In the genomic region with DNA sequence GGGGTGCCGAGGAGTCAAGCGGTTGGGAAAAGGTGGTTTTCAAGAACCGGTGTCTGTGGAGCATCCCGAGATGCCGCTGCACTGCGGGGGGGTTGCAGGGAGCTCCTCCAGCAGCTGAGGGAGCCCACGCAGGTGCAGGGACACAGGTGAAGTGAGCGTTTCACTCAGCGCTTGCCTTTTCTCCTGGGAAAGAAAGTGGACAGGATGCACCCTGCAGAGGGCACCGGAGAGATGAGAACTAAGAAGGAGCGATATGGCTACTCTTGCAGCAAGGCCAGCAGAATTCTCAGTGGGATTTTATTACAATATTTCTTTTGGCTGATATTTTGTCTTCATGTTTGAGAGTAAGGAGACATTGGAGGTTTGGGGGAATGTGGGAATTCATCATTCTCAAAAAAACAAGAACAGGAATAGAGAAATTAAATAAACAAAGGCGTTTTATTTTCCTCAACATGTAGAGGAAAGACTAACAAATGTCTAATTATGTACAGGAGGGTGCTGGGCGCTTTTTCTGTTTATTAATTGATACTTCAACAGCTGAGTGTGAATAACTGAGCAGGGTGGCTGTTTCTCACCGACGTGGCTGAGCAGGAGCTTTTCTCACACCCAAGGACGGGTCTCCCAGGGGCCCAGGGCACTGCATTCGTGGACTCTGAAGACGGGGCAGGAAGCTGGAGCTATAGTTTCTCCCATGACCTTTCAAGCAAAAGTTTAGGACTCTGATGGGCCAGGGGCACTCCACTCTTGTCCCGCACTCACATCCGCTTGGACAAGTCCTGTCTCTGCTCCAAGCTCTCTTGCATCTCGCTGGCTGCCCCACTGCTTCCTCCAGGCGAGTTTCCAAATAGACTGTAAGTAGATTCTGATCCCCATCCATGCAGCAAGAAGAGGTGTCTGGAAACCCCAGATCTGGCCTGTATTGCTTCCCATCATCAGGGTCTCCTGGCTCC, we compare ENCODE assay signal across 1 cellular context.
TF ChIP-seq lines count a peak whose summit lies in the region.

No MANE protein-coding gene starts in this region.

TF ChIP-seq in HepG2, 621 proteins besides CTCF, POLR2A, EP300 and RAD21 (continued from another document):
- TF ChIP-seq, protein P1, sequence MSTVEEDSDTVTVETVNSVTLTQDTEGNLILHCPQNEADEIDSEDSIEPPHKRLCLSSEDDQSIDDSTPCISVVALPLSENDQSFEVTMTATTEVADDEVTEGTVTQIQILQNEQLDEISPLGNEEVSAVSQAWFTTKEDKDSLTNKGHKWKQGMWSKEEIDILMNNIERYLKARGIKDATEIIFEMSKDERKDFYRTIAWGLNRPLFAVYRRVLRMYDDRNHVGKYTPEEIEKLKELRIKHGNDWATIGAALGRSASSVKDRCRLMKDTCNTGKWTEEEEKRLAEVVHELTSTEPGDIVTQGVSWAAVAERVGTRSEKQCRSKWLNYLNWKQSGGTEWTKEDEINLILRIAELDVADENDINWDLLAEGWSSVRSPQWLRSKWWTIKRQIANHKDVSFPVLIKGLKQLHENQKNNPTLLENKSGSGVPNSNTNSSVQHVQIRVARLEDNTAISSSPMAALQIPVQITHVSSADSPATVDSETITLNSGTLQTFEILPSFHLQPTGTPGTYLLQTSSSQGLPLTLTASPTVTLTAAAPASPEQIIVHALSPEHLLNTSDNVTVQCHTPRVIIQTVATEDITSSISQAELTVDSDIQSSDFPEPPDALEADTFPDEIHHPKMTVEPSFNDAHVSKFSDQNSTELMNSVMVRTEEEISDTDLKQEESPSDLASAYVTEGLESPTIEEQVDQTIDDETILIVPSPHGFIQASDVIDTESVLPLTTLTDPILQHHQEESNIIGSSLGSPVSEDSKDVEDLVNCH (CRISPR knock-in tag; IDR thresholded peaks at IDR 0.05) = no peak
- TF ChIP-seq ZNF746 (CRISPR knock-in tag; IDR thresholded peaks at IDR 0.05) = no peak
- TF ChIP-seq ZNF383 (CRISPR knock-in tag; IDR thresholded peaks at IDR 0.05; ENCODE audit: borderline replicate concordance) = no peak
- TF ChIP-seq CAMTA2 (CRISPR knock-in tag; IDR thresholded peaks at IDR 0.05; ENCODE audit: borderline replicate concordance) = no peak
- TF ChIP-seq, protein P2, sequence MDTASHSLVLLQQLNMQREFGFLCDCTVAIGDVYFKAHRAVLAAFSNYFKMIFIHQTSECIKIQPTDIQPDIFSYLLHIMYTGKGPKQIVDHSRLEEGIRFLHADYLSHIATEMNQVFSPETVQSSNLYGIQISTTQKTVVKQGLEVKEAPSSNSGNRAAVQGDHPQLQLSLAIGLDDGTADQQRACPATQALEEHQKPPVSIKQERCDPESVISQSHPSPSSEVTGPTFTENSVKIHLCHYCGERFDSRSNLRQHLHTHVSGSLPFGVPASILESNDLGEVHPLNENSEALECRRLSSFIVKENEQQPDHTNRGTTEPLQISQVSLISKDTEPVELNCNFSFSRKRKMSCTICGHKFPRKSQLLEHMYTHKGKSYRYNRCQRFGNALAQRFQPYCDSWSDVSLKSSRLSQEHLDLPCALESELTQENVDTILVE (CRISPR knock-in tag; IDR thresholded peaks at IDR 0.05) = no peak
- TF ChIP-seq BORCS8-MEF2B (CRISPR knock-in tag; IDR thresholded peaks at IDR 0.05) = no peak
- TF ChIP-seq NFKB2 (CRISPR knock-in tag; IDR thresholded peaks at IDR 0.05; ENCODE audit: borderline replicate concordance) = no peak
- TF ChIP-seq, protein P3, sequence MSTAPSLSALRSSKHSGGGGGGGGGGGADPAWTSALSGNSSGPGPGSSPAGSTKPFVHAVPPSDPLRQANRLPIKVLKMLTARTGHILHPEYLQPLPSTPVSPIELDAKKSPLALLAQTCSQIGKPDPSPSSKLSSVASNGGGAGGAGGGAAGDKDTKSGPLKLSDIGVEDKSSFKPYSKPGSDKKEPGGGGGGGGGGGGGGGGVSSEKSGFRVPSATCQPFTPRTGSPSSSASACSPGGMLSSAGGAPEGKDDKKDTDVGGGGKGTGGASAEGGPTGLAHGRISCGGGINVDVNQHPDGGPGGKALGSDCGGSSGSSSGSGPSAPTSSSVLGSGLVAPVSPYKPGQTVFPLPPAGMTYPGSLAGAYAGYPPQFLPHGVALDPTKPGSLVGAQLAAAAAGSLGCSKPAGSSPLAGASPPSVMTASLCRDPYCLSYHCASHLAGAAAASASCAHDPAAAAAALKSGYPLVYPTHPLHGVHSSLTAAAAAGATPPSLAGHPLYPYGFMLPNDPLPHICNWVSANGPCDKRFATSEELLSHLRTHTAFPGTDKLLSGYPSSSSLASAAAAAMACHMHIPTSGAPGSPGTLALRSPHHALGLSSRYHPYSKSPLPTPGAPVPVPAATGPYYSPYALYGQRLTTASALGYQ (CRISPR knock-in tag; IDR thresholded peaks at IDR 0.05) = no peak
- TF ChIP-seq GLI4 (CRISPR knock-in tag; IDR thresholded peaks at IDR 0.05; ENCODE audit: borderline replicate concordance) = no peak
